14 cellular contexts compared by ENCODE assay signal in genomic region chr4:48331577-48332340, GRCh38. TPM values are rescaled to one million over a fixed set of nuclear protein-coding genes. Genes with fewer than 3 reads are reported as not detected.
DNase-seq lines count a peak whose midpoint lies in the region; TF ChIP-seq lines count a peak whose summit lies in the region.
"Had no signal": no experiment of that assay in that cellular context is flagged by ENCODE, and none has a peak within 500 bp of the region (broad histone marks: within the 10 kb centered on the region; RNA-seq: fewer than 3 reads in every experiment).

No MANE protein-coding gene starts in this region.

- peaks cover 54% of the 10 kb centered on the region for H3K4me1 ChIP-seq in SJCRH30

- TF ChIP-seq CTCF in foreskin fibroblast (IDR thresholded peaks at IDR 0.05; ENCODE audit: low read depth, low read length) (no peak), coronary artery (IDR thresholded peaks at IDR 0.05) (no peak)

- peak overlapping the region; percentile 100 for H3K27ac ChIP-seq in SJCRH30
- peak overlapping the region in 1 of 2 donors; percentile 46 for H3K27ac ChIP-seq in coronary artery
- H3K27ac ChIP-seq: prostate gland, transverse colon had no signal

- POLR2A ChIA-PET in HEK293T (lab: Yijun Ruan, JAX) = no interaction called here

- peak; percentile 96 for DNase-seq in ELR (ENCODE audit: low read depth)
- peak; percentile 17 to 35 for DNase-seq in SJCRH30
- DNase-seq in foreskin fibroblast = peak; percentile 91 to 93
- DNase-seq in skeletal muscle cell (ENCODE audit: low read depth) = peak; percentile 58
- no peak for DNase-seq in HEK293T (ENCODE audit: extremely low spot score)
- no peak for DNase-seq in posterior vena cava (ENCODE audit: low spot score)
- no peak for DNase-seq in inferior parietal cortex (ENCODE audit: extremely low spot score)
- DNase-seq in coronary artery (ENCODE audit: low spot score) = no peak
- DNase-seq: DMS153, NCI-H146, T-helper 2 cell, transverse colon had no signal

- CTCF ChIA-PET in HEK293T (lab: Yijun Ruan, JAX) = no interaction called here

- H3K36me3 ChIP-seq in SJCRH30 = no peaks in the 10 kb centered on the region
- H3K36me3 ChIP-seq: prostate gland, transverse colon had no signal

- H3K4me3 ChIP-seq in SJCRH30 (no peak overlapping the region), foreskin fibroblast (ENCODE audit: low read depth in 1 of 2, low read length in 2 of 2) (no peak overlapping the region), skeletal muscle cell (ENCODE audit: low read depth, low read length) (no peak overlapping the region), coronary artery (no peak overlapping the region)
- H3K4me3 ChIP-seq: lung, prostate gland, transverse colon had no signal

- no peaks in the 10 kb centered on the region for H3K27me3 ChIP-seq in SJCRH30
- H3K27me3 ChIP-seq: transverse colon had no signal

- no peaks in the 10 kb centered on the region for H3K9me3 ChIP-seq in SJCRH30 (replicated peaks)
- H3K9me3 ChIP-seq: prostate gland, transverse colon had no signal

- intact Hi-C loops in posterior vena cava (cut with DNase I) = no loop called here

TF ChIP-seq in HEK293T, 16 proteins besides CTCF, POLR2A, EP300 and RAD21:
- TF ChIP-seq NFRKB (IDR thresholded peaks at IDR 0.05) (no peak), FOXK2 (IDR thresholded peaks at IDR 0.05) (no peak), CTBP1 (IDR thresholded peaks at IDR 0.05; ENCODE audit: borderline replicate concordance) (no peak), SUZ12 (IDR thresholded peaks at IDR 0.05) (no peak), BHLHE40 (IDR thresholded peaks at IDR 0.05; ENCODE audit: borderline replicate concordance) (no peak), ARNT (IDR thresholded peaks at IDR 0.05) (no peak), SP1 (IDR thresholded peaks at IDR 0.05) (no peak), ELF4 (IDR thresholded peaks at IDR 0.05) (no peak), LEF1 (IDR thresholded peaks at IDR 0.05; ENCODE audit: borderline replicate concordance) (no peak), HDGF (IDR thresholded peaks at IDR 0.05; ENCODE audit: borderline replicate concordance) (no peak), ZNF384 (IDR thresholded peaks at IDR 0.05) (no peak), TARDBP (IDR thresholded peaks at IDR 0.05) (no peak), FOXM1 (IDR thresholded peaks at IDR 0.05; ENCODE audit: borderline replicate concordance) (no peak), FOXA1 (IDR thresholded peaks at IDR 0.05) (no peak), L3MBTL2 (conservative IDR thresholded peaks at IDR 0.05) (no peak)
- TF ChIP-seq, protein P1, sequence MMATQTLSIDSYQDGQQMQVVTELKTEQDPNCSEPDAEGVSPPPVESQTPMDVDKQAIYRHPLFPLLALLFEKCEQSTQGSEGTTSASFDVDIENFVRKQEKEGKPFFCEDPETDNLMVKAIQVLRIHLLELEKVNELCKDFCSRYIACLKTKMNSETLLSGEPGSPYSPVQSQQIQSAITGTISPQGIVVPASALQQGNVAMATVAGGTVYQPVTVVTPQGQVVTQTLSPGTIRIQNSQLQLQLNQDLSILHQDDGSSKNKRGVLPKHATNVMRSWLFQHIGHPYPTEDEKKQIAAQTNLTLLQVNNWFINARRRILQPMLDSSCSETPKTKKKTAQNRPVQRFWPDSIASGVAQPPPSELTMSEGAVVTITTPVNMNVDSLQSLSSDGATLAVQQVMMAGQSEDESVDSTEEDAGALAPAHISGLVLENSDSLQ (IDR thresholded peaks at IDR 0.05) = no peak

RNA-seq across cellular contexts. Expression of gene SLAIN2, which starts 9.6 kb away (rescaled TPM):
- total RNA-seq in SJCRH30 (2014; rRNA removed; shearing (Covaris generic)) = 141 and 145 TPM in 2 replicates
- 100 to 1,000 TPM in 1 of 2 donors, 10 to 100 TPM in 1; 88.3 to 131 TPM for total RNA-seq in posterior vena cava

Comparison
In these comparisons a context has a peak if more than half of its experiments do, and no peak if none do; other contexts are left out.
1. DNase-seq: peak in ELR (single experiment), SJCRH30 (2 of 2), foreskin fibroblast (2 of 2) and skeletal muscle cell (single experiment); none in HEK293T (single experiment), posterior vena cava (single experiment), inferior parietal cortex (single experiment) and coronary artery (single experiment).